8 cellular contexts compared by ENCODE assay signal in the genomic region with DNA sequence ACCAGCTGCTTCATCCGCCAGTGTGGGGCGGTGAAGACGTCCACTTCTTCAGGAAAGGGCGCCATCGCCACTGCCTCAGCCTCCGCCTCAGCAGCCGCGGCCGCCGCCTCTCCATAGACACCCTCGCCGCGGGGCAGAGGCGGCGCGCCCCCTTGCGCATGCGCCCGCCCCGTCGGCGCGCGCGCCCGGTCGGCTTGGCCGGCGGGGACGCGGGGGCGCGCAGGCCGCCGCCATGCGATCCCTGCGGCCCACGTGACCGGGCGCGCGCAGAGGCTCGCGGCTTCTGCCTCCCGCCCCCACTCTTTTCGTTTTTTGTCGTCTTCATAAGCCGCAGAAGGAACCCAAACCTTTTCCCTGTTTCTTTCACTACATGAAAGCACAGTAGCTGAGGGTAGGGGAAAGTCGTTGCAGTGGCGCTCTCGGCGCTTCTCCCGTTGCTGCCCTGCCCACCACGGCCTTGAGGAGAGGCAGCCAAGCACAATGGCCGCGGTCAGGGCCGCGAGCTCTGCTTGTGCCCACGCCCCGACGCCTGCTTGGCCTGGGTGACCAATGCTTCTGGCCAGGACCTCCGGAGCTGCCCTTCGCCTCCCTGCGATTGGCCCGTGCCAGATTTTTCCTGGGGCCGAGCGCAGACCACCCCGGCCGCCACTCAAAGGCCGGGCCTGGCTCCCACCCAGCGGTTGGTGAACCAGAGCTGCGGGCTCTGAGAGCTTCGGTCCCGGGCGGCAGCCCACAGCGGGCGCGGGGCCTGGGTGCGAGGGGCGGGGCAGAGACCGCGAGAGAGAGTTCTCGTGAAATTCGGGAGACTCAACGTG. TPM values are rescaled to one million over a fixed set of nuclear protein-coding genes. Genes with fewer than 3 reads are reported as not detected.
DNase-seq lines count a peak whose midpoint lies in the region; TF ChIP-seq lines count a peak whose summit lies in the region.

FBXL5 (minus strand) TSS at position 135 of the 815 bp plus-strand sequence; CDS start at position 65, 70 bp downstream.

- no peaks in the 10 kb centered on the region for H3K36me3 ChIP-seq in cardiac muscle cell

- H3K27ac Mint-ChIP-seq in type B pancreatic cell: peak within 1 kb of the TSS; percentile 99

- H3K27ac ChIP-seq in cardiac muscle cell: peak within 1 kb of the TSS; percentile 98

- H3K4me3 Mint-ChIP-seq in type B pancreatic cell: peak within 1 kb of the TSS; percentile 99

- H3K4me3 ChIP-seq in HFF-Myc (replicated peaks; ENCODE audit: low read depth, low read length) (peak within 1 kb of the TSS; percentile 65), cardiac muscle cell (peak within 1 kb of the TSS; percentile 91)

- no peaks in the 10 kb centered on the region for H3K9me3 Mint-ChIP-seq in type B pancreatic cell

- intact Hi-C loops in posterior cingulate gyrus (cut with DNase I): loop anchor here (1.0 to 10.0 kb wide), 2 partner anchors 26 to 651 kb away; partner anchors contain the start of genes CPEB2 and FAM200B

- no peaks in the 10 kb centered on the region for H3K9me3 ChIP-seq in cardiac muscle cell (ENCODE audit: low read depth)

- peaks cover 32% of the 10 kb centered on the region for H3K4me1 ChIP-seq in cardiac muscle cell (ENCODE audit: low read depth)

- DNase-seq in GM10266 (ENCODE audit: extremely low spot score) (peak; percentile 97), HFF-Myc (ENCODE audit: extremely low read depth, low read depth) (no peak), MV-4-11 (lab: John Stamatoyannopoulos, UW) (peak; percentile 71), SW 1271 (lab: John Stamatoyannopoulos, UW) (peak; percentile 33 to 72), cardiac muscle cell (ENCODE audit: low read depth in 1 of 2, low spot score in 1 of 2) (peak; percentile 92), posterior cingulate gyrus (peak; percentile 52 to 97 (median 71)), type B pancreatic cell (ENCODE audit: extremely low spot score, unreplicated experiment) (peak; percentile 91)
- DNase-seq in activated naive CD8-positive, alpha-beta T cell treated with anti-CD3 and anti-CD28 coated beads, Interleukin-2, amount 50 U/mL, for 16 hours (ENCODE audit: low read depth, low spot score): peak; percentile 53

- TF ChIP-seq CTCF in GM10266 (IDR thresholded peaks at IDR 0.05; ENCODE audit: control insufficient read depth, insufficient read depth, low read depth, missing control alignments): no peak
- TF ChIP-seq CTCF in HFF-Myc (IDR thresholded peaks at IDR 0.05; ENCODE audit: low read depth, low read length, missing control alignments): no peak
- TF ChIP-seq CTCF in cardiac muscle cell (IDR thresholded peaks at IDR 0.05; ENCODE audit: low read depth, low read length): no peak
- no peak for TF ChIP-seq CTCF in type B pancreatic cell (conservative IDR thresholded peaks at IDR 0.05)

- H3K4me1 Mint-ChIP-seq in type B pancreatic cell (ENCODE audit: unreplicated experiment): peaks cover 30% of the 10 kb centered on the region

- H3K27me3 ChIP-seq in cardiac muscle cell: no peaks in the 10 kb centered on the region

- peaks cover 7% of the 10 kb centered on the region for H3K36me3 Mint-ChIP-seq in type B pancreatic cell

- H3K27me3 Mint-ChIP-seq in type B pancreatic cell: no peaks in the 10 kb centered on the region

RNA-seq across cellular contexts. Expression of gene FBXL5, which starts in this region (rescaled TPM):
- total RNA-seq in cardiac muscle cell: 55.6 and 66.3 TPM in 2 replicates
- polyA plus RNA-seq in cardiac muscle cell: 39.0 and 96.5 TPM in 2 replicates
- 48.2 and 48.4 TPM in 2 replicates for total RNA-seq in type B pancreatic cell (ENCODE audit: low replicate concordance)
